Comparison of ENCODE assay signal across 1 cellular context in the genomic region with DNA sequence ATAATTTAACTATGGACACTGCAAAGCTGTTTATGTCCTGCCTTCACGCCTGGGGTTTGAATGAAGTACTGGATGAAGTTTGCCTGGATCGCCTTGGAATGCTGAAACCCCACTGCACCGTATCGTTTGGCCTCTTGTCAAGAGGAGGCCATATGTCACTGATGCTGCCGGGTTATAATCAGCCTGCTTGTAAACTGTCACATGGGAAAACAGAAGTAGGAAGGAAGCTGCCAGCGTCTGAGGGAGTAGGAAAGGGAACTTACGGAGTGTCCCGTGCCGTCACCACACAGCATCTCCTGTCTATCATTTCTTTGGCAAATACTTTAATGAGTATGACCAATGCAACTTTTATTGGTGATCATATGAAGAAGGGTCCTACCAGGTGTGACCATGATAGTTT.
TF ChIP-seq lines count a peak whose summit lies in the region.

No MANE protein-coding gene starts in this region.

TF ChIP-seq in HepG2, 621 proteins besides CTCF, POLR2A, EP300 and RAD21:
- TF ChIP-seq, protein P1, sequence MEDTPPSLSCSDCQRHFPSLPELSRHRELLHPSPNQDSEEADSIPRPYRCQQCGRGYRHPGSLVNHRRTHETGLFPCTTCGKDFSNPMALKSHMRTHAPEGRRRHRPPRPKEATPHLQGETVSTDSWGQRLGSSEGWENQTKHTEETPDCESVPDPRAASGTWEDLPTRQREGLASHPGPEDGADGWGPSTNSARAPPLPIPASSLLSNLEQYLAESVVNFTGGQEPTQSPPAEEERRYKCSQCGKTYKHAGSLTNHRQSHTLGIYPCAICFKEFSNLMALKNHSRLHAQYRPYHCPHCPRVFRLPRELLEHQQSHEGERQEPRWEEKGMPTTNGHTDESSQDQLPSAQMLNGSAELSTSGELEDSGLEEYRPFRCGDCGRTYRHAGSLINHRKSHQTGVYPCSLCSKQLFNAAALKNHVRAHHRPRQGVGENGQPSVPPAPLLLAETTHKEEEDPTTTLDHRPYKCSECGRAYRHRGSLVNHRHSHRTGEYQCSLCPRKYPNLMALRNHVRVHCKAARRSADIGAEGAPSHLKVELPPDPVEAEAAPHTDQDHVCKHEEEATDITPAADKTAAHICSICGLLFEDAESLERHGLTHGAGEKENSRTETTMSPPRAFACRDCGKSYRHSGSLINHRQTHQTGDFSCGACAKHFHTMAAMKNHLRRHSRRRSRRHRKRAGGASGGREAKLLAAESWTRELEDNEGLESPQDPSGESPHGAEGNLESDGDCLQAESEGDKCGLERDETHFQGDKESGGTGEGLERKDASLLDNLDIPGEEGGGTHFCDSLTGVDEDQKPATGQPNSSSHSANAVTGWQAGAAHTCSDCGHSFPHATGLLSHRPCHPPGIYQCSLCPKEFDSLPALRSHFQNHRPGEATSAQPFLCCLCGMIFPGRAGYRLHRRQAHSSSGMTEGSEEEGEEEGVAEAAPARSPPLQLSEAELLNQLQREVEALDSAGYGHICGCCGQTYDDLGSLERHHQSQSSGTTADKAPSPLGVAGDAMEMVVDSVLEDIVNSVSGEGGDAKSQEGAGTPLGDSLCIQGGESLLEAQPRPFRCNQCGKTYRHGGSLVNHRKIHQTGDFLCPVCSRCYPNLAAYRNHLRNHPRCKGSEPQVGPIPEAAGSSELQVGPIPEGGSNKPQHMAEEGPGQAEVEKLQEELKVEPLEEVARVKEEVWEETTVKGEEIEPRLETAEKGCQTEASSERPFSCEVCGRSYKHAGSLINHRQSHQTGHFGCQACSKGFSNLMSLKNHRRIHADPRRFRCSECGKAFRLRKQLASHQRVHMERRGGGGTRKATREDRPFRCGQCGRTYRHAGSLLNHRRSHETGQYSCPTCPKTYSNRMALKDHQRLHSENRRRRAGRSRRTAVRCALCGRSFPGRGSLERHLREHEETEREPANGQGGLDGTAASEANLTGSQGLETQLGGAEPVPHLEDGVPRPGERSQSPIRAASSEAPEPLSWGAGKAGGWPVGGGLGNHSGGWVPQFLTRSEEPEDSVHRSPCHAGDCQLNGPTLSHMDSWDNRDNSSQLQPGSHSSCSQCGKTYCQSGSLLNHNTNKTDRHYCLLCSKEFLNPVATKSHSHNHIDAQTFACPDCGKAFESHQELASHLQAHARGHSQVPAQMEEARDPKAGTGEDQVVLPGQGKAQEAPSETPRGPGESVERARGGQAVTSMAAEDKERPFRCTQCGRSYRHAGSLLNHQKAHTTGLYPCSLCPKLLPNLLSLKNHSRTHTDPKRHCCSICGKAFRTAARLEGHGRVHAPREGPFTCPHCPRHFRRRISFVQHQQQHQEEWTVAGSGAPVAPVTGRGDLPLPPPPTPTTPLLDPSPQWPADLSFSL (CRISPR knock-in tag; IDR thresholded peaks at IDR 0.05): no peak
- no peak for TF ChIP-seq MTA1 (CRISPR knock-in tag; IDR thresholded peaks at IDR 0.05; ENCODE audit: borderline replicate concordance)
- TF ChIP-seq CENPX (CRISPR knock-in tag; IDR thresholded peaks at IDR 0.05): no peak
- TF ChIP-seq, protein P2, sequence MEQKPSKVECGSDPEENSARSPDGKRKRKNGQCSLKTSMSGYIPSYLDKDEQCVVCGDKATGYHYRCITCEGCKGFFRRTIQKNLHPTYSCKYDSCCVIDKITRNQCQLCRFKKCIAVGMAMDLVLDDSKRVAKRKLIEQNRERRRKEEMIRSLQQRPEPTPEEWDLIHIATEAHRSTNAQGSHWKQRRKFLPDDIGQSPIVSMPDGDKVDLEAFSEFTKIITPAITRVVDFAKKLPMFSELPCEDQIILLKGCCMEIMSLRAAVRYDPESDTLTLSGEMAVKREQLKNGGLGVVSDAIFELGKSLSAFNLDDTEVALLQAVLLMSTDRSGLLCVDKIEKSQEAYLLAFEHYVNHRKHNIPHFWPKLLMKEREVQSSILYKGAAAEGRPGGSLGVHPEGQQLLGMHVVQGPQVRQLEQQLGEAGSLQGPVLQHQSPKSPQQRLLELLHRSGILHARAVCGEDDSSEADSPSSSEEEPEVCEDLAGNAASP (CRISPR knock-in tag; IDR thresholded peaks at IDR 0.05; ENCODE audit: borderline replicate concordance): no peak
- no peak for TF ChIP-seq ZNF543 (CRISPR knock-in tag; IDR thresholded peaks at IDR 0.05)
- no peak for TF ChIP-seq THYN1 (CRISPR knock-in tag; IDR thresholded peaks at IDR 0.05; ENCODE audit: borderline replicate concordance, low read depth)
- no peak for TF ChIP-seq ZNF207 (IDR thresholded peaks at IDR 0.05; ENCODE audit: borderline replicate concordance)
- TF ChIP-seq, protein P3, sequence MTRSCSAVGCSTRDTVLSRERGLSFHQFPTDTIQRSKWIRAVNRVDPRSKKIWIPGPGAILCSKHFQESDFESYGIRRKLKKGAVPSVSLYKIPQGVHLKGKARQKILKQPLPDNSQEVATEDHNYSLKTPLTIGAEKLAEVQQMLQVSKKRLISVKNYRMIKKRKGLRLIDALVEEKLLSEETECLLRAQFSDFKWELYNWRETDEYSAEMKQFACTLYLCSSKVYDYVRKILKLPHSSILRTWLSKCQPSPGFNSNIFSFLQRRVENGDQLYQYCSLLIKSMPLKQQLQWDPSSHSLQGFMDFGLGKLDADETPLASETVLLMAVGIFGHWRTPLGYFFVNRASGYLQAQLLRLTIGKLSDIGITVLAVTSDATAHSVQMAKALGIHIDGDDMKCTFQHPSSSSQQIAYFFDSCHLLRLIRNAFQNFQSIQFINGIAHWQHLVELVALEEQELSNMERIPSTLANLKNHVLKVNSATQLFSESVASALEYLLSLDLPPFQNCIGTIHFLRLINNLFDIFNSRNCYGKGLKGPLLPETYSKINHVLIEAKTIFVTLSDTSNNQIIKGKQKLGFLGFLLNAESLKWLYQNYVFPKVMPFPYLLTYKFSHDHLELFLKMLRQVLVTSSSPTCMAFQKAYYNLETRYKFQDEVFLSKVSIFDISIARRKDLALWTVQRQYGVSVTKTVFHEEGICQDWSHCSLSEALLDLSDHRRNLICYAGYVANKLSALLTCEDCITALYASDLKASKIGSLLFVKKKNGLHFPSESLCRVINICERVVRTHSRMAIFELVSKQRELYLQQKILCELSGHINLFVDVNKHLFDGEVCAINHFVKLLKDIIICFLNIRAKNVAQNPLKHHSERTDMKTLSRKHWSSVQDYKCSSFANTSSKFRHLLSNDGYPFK (CRISPR knock-in tag; IDR thresholded peaks at IDR 0.05; ENCODE audit: borderline replicate concordance): no peak
- TF ChIP-seq, protein P4, sequence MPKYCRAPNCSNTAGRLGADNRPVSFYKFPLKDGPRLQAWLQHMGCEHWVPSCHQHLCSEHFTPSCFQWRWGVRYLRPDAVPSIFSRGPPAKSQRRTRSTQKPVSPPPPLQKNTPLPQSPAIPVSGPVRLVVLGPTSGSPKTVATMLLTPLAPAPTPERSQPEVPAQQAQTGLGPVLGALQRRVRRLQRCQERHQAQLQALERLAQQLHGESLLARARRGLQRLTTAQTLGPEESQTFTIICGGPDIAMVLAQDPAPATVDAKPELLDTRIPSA (CRISPR knock-in tag; IDR thresholded peaks at IDR 0.05; ENCODE audit: borderline replicate concordance): no peak
- TF ChIP-seq, protein P5, sequence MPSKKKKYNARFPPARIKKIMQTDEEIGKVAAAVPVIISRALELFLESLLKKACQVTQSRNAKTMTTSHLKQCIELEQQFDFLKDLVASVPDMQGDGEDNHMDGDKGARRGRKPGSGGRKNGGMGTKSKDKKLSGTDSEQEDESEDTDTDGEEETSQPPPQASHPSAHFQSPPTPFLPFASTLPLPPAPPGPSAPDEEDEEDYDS (CRISPR knock-in tag; IDR thresholded peaks at IDR 0.05): no peak
